ENCODE assay signal across 19 cellular contexts in the genomic region with DNA sequence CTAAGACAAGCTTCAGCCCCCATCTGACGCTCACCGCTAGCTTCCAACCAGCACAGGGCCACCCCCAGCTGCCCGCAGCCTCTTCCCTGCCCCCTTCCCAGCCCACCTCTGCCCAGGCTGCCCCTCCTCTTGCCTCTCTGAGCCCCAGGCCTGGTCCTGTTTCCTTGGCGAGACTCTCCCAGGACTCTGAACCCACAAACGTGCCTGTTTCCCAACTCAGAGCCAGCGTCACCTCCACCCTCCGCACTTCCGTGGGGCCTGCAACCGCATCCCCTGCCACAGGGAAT. TPM values are rescaled to one million over a fixed set of nuclear protein-coding genes. Genes with fewer than 3 reads are reported as not detected.
"Had no signal": no experiment of that assay in that cellular context is flagged by ENCODE, and none has a peak within 500 bp of the region (broad histone marks: within the 10 kb centered on the region; RNA-seq: fewer than 3 reads in every experiment).

No MANE protein-coding gene starts in this region.

- ATAC-seq: activated CD4-positive, alpha-beta T cell treated with anti-CD3 and anti-CD28 coated beads for 36 hours; gastroesophageal sphincter; heart right ventricle had no signal

- H3K4me3 ChIP-seq: ascending aorta, gastroesophageal sphincter, heart right ventricle, prostate gland, SK-N-MC, smooth muscle cell, testis had no signal

- H3K4me1 Mint-ChIP-seq: activated CD4-positive, alpha-beta memory T cell treated with anti-CD3 and anti-CD28 coated beads, Interleukin-2, amount 10 ng/mL, durations not matched to agents 7 days and 5 days; activated CD4-positive, alpha-beta T cell treated with anti-CD3 and anti-CD28 coated beads for 36 hours had no signal

- H3K36me3 ChIP-seq: prostate gland had no signal

- H3K4me2 ChIP-seq: smooth muscle cell had no signal

- H3K27ac Mint-ChIP-seq: activated CD4-positive, alpha-beta memory T cell treated with anti-CD3 and anti-CD28 coated beads, Interleukin-2, amount 10 ng/mL, durations not matched to agents 7 days and 5 days; activated CD4-positive, alpha-beta T cell treated with anti-CD3 and anti-CD28 coated beads for 36 hours; stimulated activated naive CD8-positive, alpha-beta T cell treated with anti-CD3 and anti-CD28 coated beads, Interleukin-15, Interleukin-2, amounts not matched to agents 100 ng/mL and 50 ng/mL, for 24 hours had no signal

- H3K4me3 Mint-ChIP-seq: activated CD4-positive, alpha-beta memory T cell treated with anti-CD3 and anti-CD28 coated beads, Interleukin-2, amount 10 ng/mL, durations not matched to agents 7 days and 5 days; activated CD4-positive, alpha-beta T cell treated with anti-CD3 and anti-CD28 coated beads for 36 hours; natural killer cell treated with Interleukin-12 subunit alpha and Interleukin-12 subunit beta and Interleukin-15 and Interleukin-18, amount 100 ng/mL, for 72 hours; stimulated activated naive CD8-positive, alpha-beta T cell treated with anti-CD3 and anti-CD28 coated beads, Interleukin-15, Interleukin-2, amounts not matched to agents 100 ng/mL and 50 ng/mL, for 24 hours had no signal

- DNase-seq: activated CD4-positive, alpha-beta memory T cell treated with anti-CD3 and anti-CD28 coated beads, Interleukin-2, amount 10 ng/mL, durations not matched to agents 7 days and 5 days; activated CD4-positive, alpha-beta T cell treated with anti-CD3 and anti-CD28 coated beads for 36 hours; activated naive CD4-positive, alpha-beta T cell treated with Interleukin-2 at 50 U/mL for 16 hours; heart right ventricle; occipital lobe; right cardiac atrium; T-helper 9 cell had no signal

- H3K27ac ChIP-seq: ascending aorta, gastroesophageal sphincter, heart right ventricle, prostate gland, SK-N-MC, testis had no signal

- H3K27me3 Mint-ChIP-seq: activated CD4-positive, alpha-beta memory T cell treated with anti-CD3 and anti-CD28 coated beads, Interleukin-2, amount 10 ng/mL, durations not matched to agents 7 days and 5 days; activated CD4-positive, alpha-beta T cell treated with anti-CD3 and anti-CD28 coated beads for 36 hours; natural killer cell treated with Interleukin-12 subunit alpha and Interleukin-12 subunit beta and Interleukin-15 and Interleukin-18, amount 100 ng/mL, for 72 hours; stimulated activated naive CD8-positive, alpha-beta T cell treated with anti-CD3 and anti-CD28 coated beads, Interleukin-15, Interleukin-2, amounts not matched to agents 100 ng/mL and 50 ng/mL, for 24 hours had no signal

- H3K9me3 ChIP-seq: ascending aorta, gastroesophageal sphincter, heart right ventricle, prostate gland, testis had no signal

- H3K27me3 ChIP-seq: ascending aorta, gastroesophageal sphincter, heart right ventricle, testis had no signal

- H3K4me1 ChIP-seq: ascending aorta, gastroesophageal sphincter, prostate gland, testis had no signal

- H3K9me3 Mint-ChIP-seq: activated CD4-positive, alpha-beta memory T cell treated with anti-CD3 and anti-CD28 coated beads, Interleukin-2, amount 10 ng/mL, durations not matched to agents 7 days and 5 days; natural killer cell treated with Interleukin-12 subunit alpha and Interleukin-12 subunit beta and Interleukin-15 and Interleukin-18, amount 100 ng/mL, for 72 hours; stimulated activated naive CD8-positive, alpha-beta T cell treated with anti-CD3 and anti-CD28 coated beads, Interleukin-15, Interleukin-2, amounts not matched to agents 100 ng/mL and 50 ng/mL, for 24 hours had no signal

RNA-seq across cellular contexts. Expression of a gene that starts 45.9 kb away (rescaled TPM):
- total RNA-seq: activated CD4-positive, alpha-beta memory T cell treated with anti-CD3 and anti-CD28 coated beads, Interleukin-2, amount 10 ng/mL, durations not matched to agents 7 days and 5 days; activated CD4-positive, alpha-beta T cell treated with anti-CD3 and anti-CD28 coated beads for 36 hours; ascending aorta; bronchial epithelial cell; dermis microvascular lymphatic vessel endothelial cell; gastroesophageal sphincter; heart right ventricle; natural killer cell treated with Interleukin-12 subunit alpha and Interleukin-12 subunit beta and Interleukin-15 and Interleukin-18, amount 100 ng/mL, for 72 hours; right cardiac atrium; smooth muscle cell; ureter had no signal
- polyA plus RNA-seq: esophagus, heart right ventricle, right cardiac atrium, smooth muscle cell had no signal
